In genomic region chr13:30128095-30128494, GRCh38 we compare ENCODE assay signal across 17 cellular contexts.
DNase-seq lines count a peak whose midpoint lies in the region; ATAC-seq and TF ChIP-seq lines count a peak whose summit lies in the region.
"Had no signal": no experiment of that assay in that cellular context is flagged by ENCODE, and none has a peak within 500 bp of the region (broad histone marks: within the 10 kb centered on the region; RNA-seq: fewer than 3 reads in every experiment).

No MANE protein-coding gene starts in this region.

- H3K9me2 ChIP-seq in SK-N-SH = no peaks in the 10 kb centered on the region
- no peaks in the 10 kb centered on the region for H3K9me2 ChIP-seq in Karpas-422 (replicated peaks; ENCODE audit: insufficient read depth, low read length)

- POLR2A ChIA-PET in SK-N-SH (lab: Yijun Ruan, JAX) = no interaction called here

- no peaks in the 10 kb centered on the region for H3K27me3 ChIP-seq in SK-N-SH (ENCODE audit: insufficient read depth)
- no peaks in the 10 kb centered on the region for H3K27me3 ChIP-seq in stomach smooth muscle (ENCODE audit: control insufficient read depth in 1 of 2, insufficient read depth in 2 of 2, low read length in 2 of 2)
- no peaks in the 10 kb centered on the region for H3K27me3 ChIP-seq in Karpas-422 (ENCODE audit: low read length)

- no peaks in the 10 kb centered on the region for H3F3A ChIP-seq in SK-N-SH (replicated peaks; ENCODE audit: insufficient read depth)

- DNase-seq in SK-N-SH (no peak), amniotic epithelial cell (ENCODE audit: low read depth) (peak; percentile 57), fibroblast of villous mesenchyme (ENCODE audit: low read depth) (peak; percentile 20), SIG-M5 (lab: John Stamatoyannopoulos, UW) (no peak), Karpas-422 (no peak)
- DNase-seq: AML-193, NCI-H1694 treated with DMSO at 0.1 percent for 48 hours, NCI-H510A, NCI-H774, SHP77 had no signal

- no peak for TF ChIP-seq CTCF in SK-N-SH (IDR thresholded peaks at IDR 0.05)
- TF ChIP-seq CTCF in fibroblast of villous mesenchyme (IDR thresholded peaks at IDR 0.05; ENCODE audit: insufficient read depth, low read depth, low read length) = no peak

- no peak overlapping the region for H3K27ac ChIP-seq in SK-N-SH (ENCODE audit: low read depth in 2 of 2, low read length in 1 of 2)
- peak overlapping the region; percentile 85 for H3K27ac ChIP-seq in stomach smooth muscle (ENCODE audit: low read length)
- H3K27ac ChIP-seq in Karpas-422 (ENCODE audit: low read length) = no peak overlapping the region
- H3K27ac ChIP-seq: 22Rv1, C4-2B had no signal

- TF ChIP-seq EP300 in SK-N-SH (IDR thresholded peaks at IDR 0.05; ENCODE audit: borderline replicate concordance in 1 of 2, low read depth in 1 of 2, low read length in 1 of 2) = no peak

- no peak overlapping the region for H2AFZ ChIP-seq in SK-N-SH (ENCODE audit: low read depth)
- H2AFZ ChIP-seq in Karpas-422 (ENCODE audit: low read length) = no peak overlapping the region
- H2AFZ ChIP-seq: GM23338 had no signal

- H3K9ac ChIP-seq in SK-N-SH = no peak overlapping the region
- H3K9ac ChIP-seq in stomach smooth muscle (ENCODE audit: low read length in 2 of 2) = no peak overlapping the region
- H3K9ac ChIP-seq in Karpas-422 (ENCODE audit: low read length) = no peak overlapping the region

- ATAC-seq in SK-N-SH treated with all-trans-retinoic acid at 6 μM for 48 hours (no peak), HG02870 (IDR thresholded peaks at IDR 0.05; ENCODE audit: unreplicated experiment) (no peak)
- ATAC-seq: GM23338, HCT116 had no signal

- H3K9me3 ChIP-seq in SK-N-SH = no peaks in the 10 kb centered on the region
- no peaks in the 10 kb centered on the region for H3K9me3 ChIP-seq in stomach smooth muscle (ENCODE audit: control insufficient read depth in 2 of 2, low read length in 2 of 2)
- no peaks in the 10 kb centered on the region for H3K9me3 ChIP-seq in Karpas-422 (ENCODE audit: low read length)

- no peaks in the 10 kb centered on the region for H3K36me3 ChIP-seq in SK-N-SH (replicated peaks in 1 of 2; ENCODE audit: control insufficient read depth in 1 of 2, insufficient read depth in 2 of 2, low read length in 1 of 2)
- no peaks in the 10 kb centered on the region for H3K36me3 ChIP-seq in stomach smooth muscle (ENCODE audit: control insufficient read depth in 2 of 2, insufficient read depth in 2 of 2, low read length in 2 of 2)
- H3K36me3 ChIP-seq in Karpas-422 (ENCODE audit: insufficient read depth, low read length) = no peaks in the 10 kb centered on the region

- H3K4me1 ChIP-seq in SK-N-SH (ENCODE audit: control insufficient read depth in 1 of 2, insufficient read depth in 2 of 2, low read depth in 1 of 2, low read length in 1 of 2) = peaks cover 0 to 5% of the 10 kb centered on the region in 2 experiments; a peak in 3 of 4 replicates
- H3K4me1 ChIP-seq in stomach smooth muscle (ENCODE audit: control insufficient read depth, insufficient read depth, low read length) = peaks cover 39% of the 10 kb centered on the region
- H3K4me1 ChIP-seq in Karpas-422 (ENCODE audit: low read length) = peaks cover 5% of the 10 kb centered on the region

- H3K4me3 ChIP-seq in SK-N-SH (ENCODE audit: low read depth in 2 of 2, low read length in 1 of 2) = no peak overlapping the region
- no peak overlapping the region for H3K4me3 ChIP-seq in fibroblast of villous mesenchyme (ENCODE audit: low read depth, low read length)
- H3K4me3 ChIP-seq in stomach smooth muscle (ENCODE audit: low read length in 2 of 2) = no peak overlapping the region
- no peak overlapping the region for H3K4me3 ChIP-seq in Karpas-422 (ENCODE audit: low read length)
- H3K4me3 ChIP-seq: GM23338 had no signal

- 13% methylated on average over 1 of the region's 1 CpG for WGBS in SK-N-SH (ENCODE audit: low lambda C conversion rate)

- H3K4me2 ChIP-seq in SK-N-SH = no peak overlapping the region
- no peak overlapping the region for H3K4me2 ChIP-seq in Karpas-422 (ENCODE audit: low read depth, low read length, poor library complexity, severe bottlenecking)
- H3K4me2 ChIP-seq: GM23338 had no signal

- no peak for TF ChIP-seq RAD21 in SK-N-SH (IDR thresholded peaks at IDR 0.05; ENCODE audit: low read length)

- H3K79me2 ChIP-seq in SK-N-SH (ENCODE audit: insufficient read depth) = no peaks in the 10 kb centered on the region
- H3K79me2 ChIP-seq in Karpas-422 (ENCODE audit: low read length) = no peaks in the 10 kb centered on the region

- no peaks in the 10 kb centered on the region for H4K20me1 ChIP-seq in SK-N-SH (ENCODE audit: insufficient read depth)
- H4K20me1 ChIP-seq in Karpas-422 (ENCODE audit: insufficient read depth, low read depth, low read length) = no peaks in the 10 kb centered on the region

- CTCF ChIA-PET in SK-N-SH (lab: Yijun Ruan, JAX) = interaction anchor here (1.4 kb wide), 1 partner anchor 655 kb away, joined by 3 read pairs; no protein-coding TSS in a partner anchor

TF ChIP-seq in SK-N-SH treated with all-trans-retinoic acid at 6 μM for 48 hours, 23 proteins besides CTCF, POLR2A, EP300 and RAD21 (continues in another document):
- TF ChIP-seq SNAI2 (CRISPR knock-in tag; IDR thresholded peaks at IDR 0.05) (no peak), OSR1 (CRISPR knock-in tag; IDR thresholded peaks at IDR 0.05) (no peak), ISL1 (CRISPR knock-in tag; IDR thresholded peaks at IDR 0.05) (no peak), BACH2 (CRISPR knock-in tag; IDR thresholded peaks at IDR 0.05; ENCODE audit: borderline replicate concordance) (no peak)
- TF ChIP-seq, protein P1, sequence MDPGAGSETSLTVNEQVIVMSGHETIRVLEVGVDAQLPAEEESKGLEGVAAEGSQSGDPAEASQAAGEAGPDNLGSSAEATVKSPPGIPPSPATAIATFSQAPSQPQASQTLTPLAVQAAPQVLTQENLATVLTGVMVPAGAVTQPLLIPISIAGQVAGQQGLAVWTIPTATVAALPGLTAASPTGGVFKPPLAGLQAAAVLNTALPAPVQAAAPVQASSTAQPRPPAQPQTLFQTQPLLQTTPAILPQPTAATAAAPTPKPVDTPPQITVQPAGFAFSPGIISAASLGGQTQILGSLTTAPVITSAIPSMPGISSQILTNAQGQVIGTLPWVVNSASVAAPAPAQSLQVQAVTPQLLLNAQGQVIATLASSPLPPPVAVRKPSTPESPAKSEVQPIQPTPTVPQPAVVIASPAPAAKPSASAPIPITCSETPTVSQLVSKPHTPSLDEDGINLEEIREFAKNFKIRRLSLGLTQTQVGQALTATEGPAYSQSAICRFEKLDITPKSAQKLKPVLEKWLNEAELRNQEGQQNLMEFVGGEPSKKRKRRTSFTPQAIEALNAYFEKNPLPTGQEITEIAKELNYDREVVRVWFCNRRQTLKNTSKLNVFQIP (CRISPR knock-in tag; IDR thresholded peaks at IDR 0.05; ENCODE audit: borderline replicate concordance, low read depth) = no peak

TF ChIP-seq in SK-N-SH, 30 proteins besides CTCF, POLR2A, EP300 and RAD21:
- TF ChIP-seq USF2 (IDR thresholded peaks at IDR 0.05; ENCODE audit: borderline replicate concordance, low read depth, low read length) (no peak), GABPA (IDR thresholded peaks at IDR 0.05; ENCODE audit: low read depth) (no peak), TCF12 (IDR thresholded peaks at IDR 0.05) (no peak), EZH2phosphoT487 (IDR thresholded peaks at IDR 0.05; ENCODE audit: borderline replicate concordance, low read depth) (no peak), SIN3A (IDR thresholded peaks at IDR 0.05; ENCODE audit: borderline replicate concordance, low read depth, low read length) (no peak), JUND (IDR thresholded peaks at IDR 0.05) (no peak), TEAD4 (IDR thresholded peaks at IDR 0.05; ENCODE audit: borderline replicate concordance, insufficient read depth) (no peak), FOSL2 (IDR thresholded peaks at IDR 0.05; ENCODE audit: borderline replicate concordance, low read depth) (no peak), ELF1 (IDR thresholded peaks at IDR 0.05) (no peak), MEF2A (IDR thresholded peaks at IDR 0.05; ENCODE audit: borderline replicate concordance, low read depth) (no peak), GATA2 (CRISPR knock-in tag; IDR thresholded peaks at IDR 0.05) (no peak), USF1 (IDR thresholded peaks at IDR 0.05; ENCODE audit: borderline replicate concordance, low read depth) (no peak)
- TF ChIP-seq, protein P2, sequence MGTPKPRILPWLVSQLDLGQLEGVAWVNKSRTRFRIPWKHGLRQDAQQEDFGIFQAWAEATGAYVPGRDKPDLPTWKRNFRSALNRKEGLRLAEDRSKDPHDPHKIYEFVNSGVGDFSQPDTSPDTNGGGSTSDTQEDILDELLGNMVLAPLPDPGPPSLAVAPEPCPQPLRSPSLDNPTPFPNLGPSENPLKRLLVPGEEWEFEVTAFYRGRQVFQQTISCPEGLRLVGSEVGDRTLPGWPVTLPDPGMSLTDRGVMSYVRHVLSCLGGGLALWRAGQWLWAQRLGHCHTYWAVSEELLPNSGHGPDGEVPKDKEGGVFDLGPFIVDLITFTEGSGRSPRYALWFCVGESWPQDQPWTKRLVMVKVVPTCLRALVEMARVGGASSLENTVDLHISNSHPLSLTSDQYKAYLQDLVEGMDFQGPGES (IDR thresholded peaks at IDR 0.05; ENCODE audit: low read depth, low read length) = no peak

Comparison
In these comparisons a context has a peak if more than half of its experiments do, and no peak if none do; other contexts are left out.
1. DNase-seq: peak in amniotic epithelial cell (single experiment) and fibroblast of villous mesenchyme (single experiment); none in SK-N-SH (single experiment), SIG-M5 (single experiment) and Karpas-422 (single experiment).